22 cellular contexts compared by ENCODE assay signal in genomic region chr3:67620869-67621268, GRCh38.
"Had no signal": no experiment of that assay in that cellular context is flagged by ENCODE, and none has a peak within 500 bp of the region (broad histone marks: within the 10 kb centered on the region; RNA-seq: fewer than 3 reads in every experiment).

No MANE protein-coding gene starts in this region.

- H3K4me1 ChIP-seq: colonic mucosa, left lung, thyroid gland, upper lobe of right lung had no signal

- H3K4me3 Mint-ChIP-seq: activated naive CD8-positive, alpha-beta T cell treated with anti-CD3 and anti-CD28 coated beads for 36 hours; activated T-cell treated with anti-CD3 and anti-CD28 coated beads, Interleukin-2, amount 50 U/mL, for 24 hours; activated T-helper 17 cell treated with anti-CD3 and anti-CD28 coated beads, Interleukin-2, amount 50 U/mL, for 72 hours; effector memory CD8-positive, alpha-beta T cell; natural killer cell treated with Interleukin-12 subunit alpha and Interleukin-12 subunit beta and Interleukin-15 and Interleukin-18, amount 100 ng/mL, for 72 hours had no signal

- H3K9me3 Mint-ChIP-seq: activated T-cell treated with anti-CD3 and anti-CD28 coated beads, Interleukin-2, amount 50 U/mL, for 24 hours; activated T-helper 17 cell treated with anti-CD3 and anti-CD28 coated beads, Interleukin-2, amount 50 U/mL, for 72 hours; effector memory CD8-positive, alpha-beta T cell; natural killer cell treated with Interleukin-12 subunit alpha and Interleukin-12 subunit beta and Interleukin-15 and Interleukin-18, amount 100 ng/mL, for 72 hours had no signal

- H3K36me3 Mint-ChIP-seq: natural killer cell treated with Interleukin-12 subunit alpha and Interleukin-12 subunit beta and Interleukin-15 and Interleukin-18, amount 100 ng/mL, for 72 hours had no signal

- H3K27ac ChIP-seq: colonic mucosa, dorsolateral prefrontal cortex, left lung, neutrophil, ovary, thyroid gland, upper lobe of right lung had no signal

- H3K27ac Mint-ChIP-seq: activated naive CD8-positive, alpha-beta T cell treated with anti-CD3 and anti-CD28 coated beads for 36 hours; activated T-cell treated with anti-CD3 and anti-CD28 coated beads, Interleukin-2, amount 50 U/mL, for 24 hours; activated T-helper 17 cell treated with anti-CD3 and anti-CD28 coated beads, Interleukin-2, amount 50 U/mL, for 72 hours; natural killer cell treated with Interleukin-12 subunit alpha and Interleukin-12 subunit beta and Interleukin-15 and Interleukin-18, amount 100 ng/mL, for 72 hours had no signal

- DNase-seq: activated CD4-positive, alpha-beta T cell treated with anti-CD3 and anti-CD28 coated beads for 1 hour; activated CD8-positive, alpha-beta memory T cell treated with anti-CD3 and anti-CD28 coated beads for 24 hours; activated CD8-positive, alpha-beta memory T cell treated with anti-CD3 and anti-CD28 coated beads, Interleukin-2, amount 50 U/mL, for 4 hours; activated naive CD8-positive, alpha-beta T cell treated with anti-CD3 and anti-CD28 coated beads for 36 hours; activated T-cell treated with anti-CD3 and anti-CD28 coated beads, Interleukin-2, amount 50 U/mL, for 24 hours; colonic mucosa; dorsolateral prefrontal cortex; effector memory CD8-positive, alpha-beta T cell; foreskin melanocyte; left lung; ovary; right cardiac atrium; stimulated activated CD4-positive, alpha-beta T cell treated with anti-CD3 and anti-CD28 coated beads, Interleukin-12 subunit alpha, Interleukin-12 subunit beta, amount 100 ng/mL, for 4 hours; stimulated activated CD4-positive, alpha-beta T cell treated with anti-CD3 and anti-CD28 coated beads, Interleukin-4, amount 100 ng/mL, for 4 hours; stimulated activated naive CD8-positive, alpha-beta T cell treated with anti-CD3 and anti-CD28 coated beads, Interleukin-15, Interleukin-2, amounts not matched to agents 100 U/mL and 50 U/mL, for 24 hours; thyroid gland; upper lobe of right lung had no signal

- H3K27me3 Mint-ChIP-seq: activated naive CD8-positive, alpha-beta T cell treated with anti-CD3 and anti-CD28 coated beads for 36 hours; activated T-cell treated with anti-CD3 and anti-CD28 coated beads, Interleukin-2, amount 50 U/mL, for 24 hours; activated T-helper 17 cell treated with anti-CD3 and anti-CD28 coated beads, Interleukin-2, amount 50 U/mL, for 72 hours; effector memory CD8-positive, alpha-beta T cell; natural killer cell treated with Interleukin-12 subunit alpha and Interleukin-12 subunit beta and Interleukin-15 and Interleukin-18, amount 100 ng/mL, for 72 hours had no signal

- H3K4me3 ChIP-seq: colonic mucosa, dorsolateral prefrontal cortex, left lung, lung, ovary, thyroid gland, upper lobe of right lung had no signal

- H3K9me3 ChIP-seq: colonic mucosa, left lung, neutrophil, ovary, thyroid gland, upper lobe of right lung had no signal

- H3K36me3 ChIP-seq: colonic mucosa, neutrophil, ovary had no signal

- H3K27me3 ChIP-seq: colonic mucosa, dorsolateral prefrontal cortex, left lung, neutrophil, ovary, thyroid gland, upper lobe of right lung had no signal

- ATAC-seq: activated T-helper 17 cell treated with anti-CD3 and anti-CD28 coated beads, Interleukin-2, amount 50 U/mL, for 72 hours; effector memory CD8-positive, alpha-beta T cell; esophagus mucosa; left lung; natural killer cell treated with Interleukin-12 subunit alpha and Interleukin-12 subunit beta and Interleukin-15 and Interleukin-18, amount 100 ng/mL, for 72 hours; right cardiac atrium; stimulated activated naive CD8-positive, alpha-beta T cell treated with anti-CD3 and anti-CD28 coated beads, Interleukin-15, Interleukin-2, amounts not matched to agents 100 U/mL and 50 U/mL, for 24 hours; upper lobe of right lung had no signal
